1 cellular context compared by ENCODE assay signal in the genomic region with DNA sequence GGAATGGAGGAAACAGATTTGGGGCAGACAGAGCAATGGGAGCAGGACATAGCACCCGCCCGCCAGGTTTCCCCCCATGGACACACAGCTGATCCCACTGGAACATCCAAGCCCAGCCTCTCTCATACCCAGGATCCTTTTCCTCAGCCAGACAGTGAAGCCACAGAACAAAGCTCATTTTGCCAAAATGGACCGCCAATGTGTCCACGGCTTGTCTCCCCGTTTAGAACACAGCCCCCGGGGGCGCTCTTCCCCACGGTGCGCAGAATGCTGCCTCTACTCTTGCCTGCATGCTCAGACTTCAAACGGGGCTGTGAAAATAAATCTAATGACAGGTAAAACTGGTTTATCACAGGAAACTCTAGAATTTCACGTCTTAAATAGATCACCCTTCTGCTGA.
TF ChIP-seq lines count a peak whose summit lies in the region.

No MANE protein-coding gene starts in this region.

TF ChIP-seq in HCT116, 20 proteins besides CTCF, POLR2A, EP300 and RAD21 (continued from another document):
- no peak for TF ChIP-seq SIN3A (IDR thresholded peaks at IDR 0.05; ENCODE audit: low read depth)
- no peak for TF ChIP-seq EZH2 (IDR thresholded peaks at IDR 0.05)
- TF ChIP-seq TCF7L2 (IDR thresholded peaks at IDR 0.05; ENCODE audit: borderline replicate concordance, extremely low read depth, insufficient read depth, insufficient read length), result no peak
- no peak for TF ChIP-seq ZFX (IDR thresholded peaks at IDR 0.05)
- TF ChIP-seq EZH2phosphoT487 (IDR thresholded peaks at IDR 0.05; ENCODE audit: borderline replicate concordance), result no peak
- TF ChIP-seq SRF (IDR thresholded peaks at IDR 0.05; ENCODE audit: low read depth), result no peak
- TF ChIP-seq ZNF274 (IDR thresholded peaks at IDR 0.05; ENCODE audit: low read depth, low read length), result no peak
- TF ChIP-seq YY1 (IDR thresholded peaks at IDR 0.05; ENCODE audit: extremely low read depth, insufficient replicate concordance, low read depth, low read length), result no peak
- no peak for TF ChIP-seq EGR1 (IDR thresholded peaks at IDR 0.05; ENCODE audit: low read depth)
- no peak for TF ChIP-seq SP1 (IDR thresholded peaks at IDR 0.05; ENCODE audit: low read depth)
- TF ChIP-seq CBX3 (IDR thresholded peaks at IDR 0.05; ENCODE audit: low read depth), result no peak
- TF ChIP-seq, protein P1, sequence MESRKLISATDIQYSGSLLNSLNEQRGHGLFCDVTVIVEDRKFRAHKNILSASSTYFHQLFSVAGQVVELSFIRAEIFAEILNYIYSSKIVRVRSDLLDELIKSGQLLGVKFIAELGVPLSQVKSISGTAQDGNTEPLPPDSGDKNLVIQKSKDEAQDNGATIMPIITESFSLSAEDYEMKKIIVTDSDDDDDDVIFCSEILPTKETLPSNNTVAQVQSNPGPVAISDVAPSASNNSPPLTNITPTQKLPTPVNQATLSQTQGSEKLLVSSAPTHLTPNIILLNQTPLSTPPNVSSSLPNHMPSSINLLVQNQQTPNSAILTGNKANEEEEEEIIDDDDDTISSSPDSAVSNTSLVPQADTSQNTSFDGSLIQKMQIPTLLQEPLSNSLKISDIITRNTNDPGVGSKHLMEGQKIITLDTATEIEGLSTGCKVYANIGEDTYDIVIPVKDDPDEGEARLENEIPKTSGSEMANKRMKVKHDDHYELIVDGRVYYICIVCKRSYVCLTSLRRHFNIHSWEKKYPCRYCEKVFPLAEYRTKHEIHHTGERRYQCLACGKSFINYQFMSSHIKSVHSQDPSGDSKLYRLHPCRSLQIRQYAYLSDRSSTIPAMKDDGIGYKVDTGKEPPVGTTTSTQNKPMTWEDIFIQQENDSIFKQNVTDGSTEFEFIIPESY (IDR thresholded peaks at IDR 0.05; ENCODE audit: extremely low read depth, insufficient replicate concordance, low read length), result no peak
- no peak for TF ChIP-seq CEBPB (IDR thresholded peaks at IDR 0.05; ENCODE audit: low read depth)
- TF ChIP-seq, protein P2, sequence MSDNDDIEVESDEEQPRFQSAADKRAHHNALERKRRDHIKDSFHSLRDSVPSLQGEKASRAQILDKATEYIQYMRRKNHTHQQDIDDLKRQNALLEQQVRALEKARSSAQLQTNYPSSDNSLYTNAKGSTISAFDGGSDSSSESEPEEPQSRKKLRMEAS (IDR thresholded peaks at IDR 0.05), result no peak
- TF ChIP-seq ELF1 (IDR thresholded peaks at IDR 0.05; ENCODE audit: borderline replicate concordance, low read depth), result no peak
- no peak for TF ChIP-seq JUND (IDR thresholded peaks at IDR 0.05)
- TF ChIP-seq, protein P3, sequence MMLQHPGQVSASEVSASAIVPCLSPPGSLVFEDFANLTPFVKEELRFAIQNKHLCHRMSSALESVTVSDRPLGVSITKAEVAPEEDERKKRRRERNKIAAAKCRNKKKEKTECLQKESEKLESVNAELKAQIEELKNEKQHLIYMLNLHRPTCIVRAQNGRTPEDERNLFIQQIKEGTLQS (IDR thresholded peaks at IDR 0.05), result no peak
- no peak for TF ChIP-seq POLR2AphosphoS5 (IDR thresholded peaks at IDR 0.05; ENCODE audit: low read depth, low read length)
